In the genomic region with DNA sequence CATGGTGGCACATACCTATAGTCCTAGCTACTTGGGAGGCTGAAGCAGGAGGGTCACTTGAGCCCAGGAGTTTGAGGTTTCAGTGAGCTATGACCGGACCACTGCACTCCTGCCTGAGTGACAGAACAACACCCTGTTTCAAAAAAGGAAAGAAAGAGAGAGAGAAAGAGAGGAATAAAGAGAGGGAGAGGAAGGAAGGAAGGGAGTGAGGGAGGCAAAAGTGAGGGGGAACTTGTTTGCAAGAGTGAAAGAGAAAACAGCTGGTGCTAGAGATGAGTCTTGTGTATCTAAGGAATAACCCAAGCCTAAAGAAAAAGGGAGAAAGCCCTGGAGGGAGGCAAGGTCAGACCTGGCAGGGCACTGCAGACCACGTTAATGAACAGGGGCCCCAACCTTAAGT, we compare ENCODE assay signal across 18 cellular contexts. TPM values are rescaled to one million over a fixed set of nuclear protein-coding genes. Genes with fewer than 3 reads are reported as not detected.
A peak's percentile ranks its signal among the peaks of the same experiment; 100 is the strongest.
DNase-seq lines count a peak whose midpoint lies in the region; ATAC-seq and TF ChIP-seq lines count a peak whose summit lies in the region.
"Had no signal": no experiment of that assay in that cellular context is flagged by ENCODE, and none has a peak within 500 bp of the region (broad histone marks: within the 10 kb centered on the region; RNA-seq: fewer than 3 reads in every experiment).

No MANE protein-coding gene starts in this region.

- no peak overlapping the region for H3K4me2 ChIP-seq in mesenchymal stem cell (ENCODE audit: low read length, poor library complexity, severe bottlenecking)

- peak overlapping the region in 1 of 2 experiments; percentile 49 for H3K4ac ChIP-seq in mesenchymal stem cell (ENCODE audit: low read depth in 1 of 2, low read length in 2 of 2)

- ATAC-seq in heart left ventricle (no peak), left cardiac atrium (no peak), GM21576 (IDR thresholded peaks at IDR 0.05; ENCODE audit: unreplicated experiment) (no peak)
- ATAC-seq: PC-3 had no signal

- H2AK5ac ChIP-seq in mesenchymal stem cell (ENCODE audit: low read length, severe bottlenecking): no peak overlapping the region

- no peak for DNase-seq in heart left ventricle
- DNase-seq in left cardiac atrium: no peak
- DNase-seq in NB4 (ENCODE audit: low read depth): peak; percentile 41
- DNase-seq in mesenchymal stem cell: no peak
- no peak for DNase-seq in tibial artery
- DNase-seq in NCI-H526 (lab: John Stamatoyannopoulos, UW): no peak
- DNase-seq in GOT3 (lab: John Stamatoyannopoulos, UW): no peak
- DNase-seq: amniotic stem cell; central memory CD4-positive, alpha-beta T cell; effector CD8-positive, alpha-beta T cell; MG63; NCI-H2029; NCI-H524; posterior cingulate gyrus; stimulated activated naive CD4-positive, alpha-beta T cell had no signal

- H2BK12ac ChIP-seq in mesenchymal stem cell (ENCODE audit: low read length in 2 of 2): peak overlapping the region; percentile 66 to 72

- H3K18ac ChIP-seq in mesenchymal stem cell (ENCODE audit: low read depth in 1 of 2, low read length in 2 of 2): peak overlapping the region in 1 of 2 experiments; percentile 21

- peak overlapping the region; percentile 53 for H2AFZ ChIP-seq in mesenchymal stem cell (ENCODE audit: low read depth, low read length)

- H3K4me1 ChIP-seq in heart left ventricle (peaks cover 0 to 61% (median 19%) of the 10 kb centered on the region in 12 donors), mesenchymal stem cell (ENCODE audit: control insufficient read depth, insufficient read depth, low read depth, low read length) (peaks cover 10% of the 10 kb centered on the region), tibial artery (peaks cover 0 to 25% (median 13%) of the 10 kb centered on the region in 4 donors)

- no peaks in the 10 kb centered on the region for H3K79me1 ChIP-seq in mesenchymal stem cell (replicated peaks; ENCODE audit: low read length, poor library complexity, severe bottlenecking)

- no peak overlapping the region for H4K91ac ChIP-seq in mesenchymal stem cell (ENCODE audit: low read length)

- peak overlapping the region in 1 of 12 donors; percentile 4 for H3K4me3 ChIP-seq in heart left ventricle
- H3K4me3 ChIP-seq in NB4 (ENCODE audit: low read depth, low read length): no peak overlapping the region
- no peak overlapping the region for H3K4me3 ChIP-seq in mesenchymal stem cell (ENCODE audit: insufficient read depth in 1 of 2, low read depth in 1 of 2, low read length in 2 of 2)
- no peak overlapping the region for H3K4me3 ChIP-seq in tibial artery
- H3K4me3 ChIP-seq: MG63, SK-N-MC had no signal

- no peak overlapping the region for H2BK5ac ChIP-seq in mesenchymal stem cell (ENCODE audit: low read depth, low read length, poor library complexity, severe bottlenecking)

- intact Hi-C loops in heart left ventricle (cut with DNase I) (loop anchor here in 2 of 10 donors (5.0 to 10.0 kb wide), 2 partner anchors 44 to 53 kb away; no protein-coding TSS in a partner anchor), left cardiac atrium (cut with DNase I) (loop anchor here in 1 of 2 donors (10.0 kb wide), 1 partner anchor 47 kb away; the partner anchor contains the start of gene RPEL1), tibial artery (cut with DNase I; ENCODE audit: low total_unique reads) (loop anchor here (10.0 kb wide), 3 partner anchors 47 to 123 kb away; partner anchors contain the start of gene RPEL1)

- no peak overlapping the region for H2BK15ac ChIP-seq in mesenchymal stem cell (ENCODE audit: low read depth, poor library complexity, severe bottlenecking)

- TF ChIP-seq POLR2A in heart left ventricle (IDR thresholded peaks at IDR 0.05) (no peak), NB4 (IDR thresholded peaks at IDR 0.05; ENCODE audit: extremely low read depth, insufficient read length) (no peak)

- whole genome bisulfite sequencing in heart left ventricle, 4 donors: 57 to 73% (median 63%) methylated on average over 2 of the region's 2 CpGs
- 98% methylated on average over 2 of the region's 2 CpGs for WGBS in mesenchymal stem cell

- H3K36me3 ChIP-seq in heart left ventricle: no peaks in the 10 kb centered on the region
- H3K36me3 ChIP-seq in mesenchymal stem cell (ENCODE audit: control insufficient read depth in 1 of 2, insufficient read depth in 2 of 2, low read depth in 1 of 2, low read length in 2 of 2): no peaks in the 10 kb centered on the region
- H3K36me3 ChIP-seq in tibial artery: no peaks in the 10 kb centered on the region
- H3K36me3 ChIP-seq: MG63 had no signal

- H2BK120ac ChIP-seq in mesenchymal stem cell (ENCODE audit: low read depth, low read length): peak overlapping the region; percentile 52

- H3K23ac ChIP-seq in mesenchymal stem cell (ENCODE audit: low read length in 2 of 2): no peak overlapping the region

- H3K9ac ChIP-seq in mesenchymal stem cell (ENCODE audit: low read length): no peak overlapping the region

- H3K27ac ChIP-seq in heart left ventricle (peak overlapping the region in 10 of 12 donors; percentile 2 to 91 (median 63)), mesenchymal stem cell (ENCODE audit: low read length, poor library complexity, severe bottlenecking) (no peak overlapping the region), tibial artery (peak overlapping the region; percentile 43 to 45)
- H3K27ac ChIP-seq: SK-N-MC had no signal

- H4K8ac ChIP-seq in mesenchymal stem cell (ENCODE audit: low read length): peak overlapping the region; percentile 7

- H3K9me3 ChIP-seq in heart left ventricle: no peaks in the 10 kb centered on the region
- H3K9me3 ChIP-seq in mesenchymal stem cell (ENCODE audit: control insufficient read depth, low read length): no peaks in the 10 kb centered on the region
- H3K9me3 ChIP-seq in tibial artery: no peaks in the 10 kb centered on the region
- H3K9me3 ChIP-seq: MG63 had no signal

- H3K14ac ChIP-seq in mesenchymal stem cell (ENCODE audit: low read length in 2 of 2): no peak overlapping the region

- H3K27me3 ChIP-seq in heart left ventricle: no peaks in the 10 kb centered on the region
- H3K27me3 ChIP-seq in mesenchymal stem cell (ENCODE audit: control insufficient read depth in 1 of 2, insufficient read depth in 1 of 2, low read length in 2 of 2): no peaks in the 10 kb centered on the region
- H3K27me3 ChIP-seq in tibial artery: no peaks in the 10 kb centered on the region
- H3K27me3 ChIP-seq: MG63 had no signal

- TF ChIP-seq CTCF in heart left ventricle (IDR thresholded peaks at IDR 0.05) (no peak), NB4 (IDR thresholded peaks at IDR 0.05; ENCODE audit: low read depth, low read length) (no peak), tibial artery (IDR thresholded peaks at IDR 0.05) (no peak)

RNA-seq across cellular contexts. Expression of gene NT5C2, which starts 4.8 kb away (rescaled TPM):
- total RNA-seq in heart left ventricle (10 to 100 TPM; 32.0 to 70.6 (median 49.1) TPM), left cardiac atrium (10 to 100 TPM; 38.9 to 45.0 TPM)
- 10 to 100 TPM; 26.2 to 38.9 TPM for polyA plus RNA-seq in heart left ventricle
- polyA plus RNA-seq in mesenchymal stem cell (2013, experiment 1 of 2): 52.2 TPM
- polyA plus RNA-seq in mesenchymal stem cell (2013, experiment 2 of 2): 52.9 TPM

RNA-seq across cellular contexts. Expression of gene RPEL1, which starts 47.8 kb away (rescaled TPM):
- total RNA-seq in heart left ventricle (not detected), left cardiac atrium (not detected)
- not detected for polyA plus RNA-seq in heart left ventricle
- not detected for polyA plus RNA-seq in mesenchymal stem cell (2013, experiment 1 of 2)
- not detected for polyA plus RNA-seq in mesenchymal stem cell (2013, experiment 2 of 2)
- total RNA-seq: PC-3 had no signal
